In the genomic region with DNA sequence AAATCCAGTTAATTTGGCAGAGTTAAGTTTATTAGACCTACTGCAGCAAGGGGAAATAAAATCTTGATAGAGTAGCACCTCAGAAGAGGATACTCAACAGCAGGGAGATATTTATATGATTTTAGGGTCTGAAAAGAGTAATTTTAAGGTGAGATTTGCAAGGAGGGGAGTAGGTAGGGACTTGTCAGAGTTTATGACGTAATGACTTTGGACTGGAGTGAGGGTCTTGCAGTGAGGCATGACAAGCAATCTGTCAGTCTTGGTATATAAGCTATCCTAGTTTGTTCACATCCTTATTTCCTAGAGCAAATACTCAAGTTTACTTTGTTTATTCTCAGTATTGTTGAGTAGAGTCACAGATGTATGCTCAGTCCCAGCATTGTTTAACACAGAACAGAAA, we compare ENCODE assay signal across 10 cellular contexts.
"Had no signal": no experiment of that assay in that cellular context is flagged by ENCODE, and none has a peak within 500 bp of the region (broad histone marks: within the 10 kb centered on the region; RNA-seq: fewer than 3 reads in every experiment).

No MANE protein-coding gene starts in this region.

- H3K4me2 ChIP-seq: GM23338 had no signal

- DNase-seq: GM23248, GOT3, H7, H9, HCEC 1CT, HFFc6 had no signal

- H3K9me3 ChIP-seq: HAP-1 had no signal

- H3K4me3 ChIP-seq: GM23248, GM23338, HAP-1 had no signal

- ATAC-seq: GM23338, HCT116 had no signal

- H3K4me1 ChIP-seq: HAP-1 had no signal

- H3K36me3 ChIP-seq: HAP-1 had no signal

- H3K9ac ChIP-seq: GM23248 had no signal

- H3K27ac ChIP-seq: GM23248 had no signal

- FAIRE-seq: H1 had no signal

- H2AFZ ChIP-seq: GM23248, GM23338 had no signal
